8 cellular contexts compared by ENCODE assay signal in genomic region chr13:31044658-31045620, GRCh38.
DNase-seq lines count a peak whose midpoint lies in the region; ATAC-seq and TF ChIP-seq lines count a peak whose summit lies in the region.

No MANE protein-coding gene starts in this region.

- TF ChIP-seq POLR2A in uterus (IDR thresholded peaks at IDR 0.05) = no peak

- H3K36me3 ChIP-seq in left lung (no peaks in the 10 kb centered on the region), uterus (no peaks in the 10 kb centered on the region)

- H3K27ac Mint-ChIP-seq in activated CD4-positive, alpha-beta memory T cell treated with anti-CD3 and anti-CD28 coated beads, Interleukin-2, amount 10 ng/mL, durations not matched to agents 7 days and 5 days = peak overlapping the region; percentile 86

- H3K4me1 ChIP-seq in left lung = peaks cover 15 to 38% of the 10 kb centered on the region in 2 donors
- H3K4me1 ChIP-seq in uterus = no peaks in the 10 kb centered on the region

- H3K9me3 Mint-ChIP-seq in activated CD4-positive, alpha-beta memory T cell treated with anti-CD3 and anti-CD28 coated beads, Interleukin-2, amount 10 ng/mL, durations not matched to agents 7 days and 5 days = no peaks in the 10 kb centered on the region

- H3K9me3 ChIP-seq in left lung = no peaks in the 10 kb centered on the region
- H3K9me3 ChIP-seq in uterus = no peaks in the 10 kb centered on the region

- H3K4me3 ChIP-seq in left lung (no peak overlapping the region), uterus (no peak overlapping the region)

- POLR2A ChIA-PET in activated CD4-positive, alpha-beta memory T cell treated with anti-CD3 and anti-CD28 coated beads, Interleukin-2, amount 10 ng/mL, durations not matched to agents 7 days and 5 days (lab: Charles Lee) = interaction anchor here (0.7 to 2.5 kb wide), 15 partner anchors 12 to 428 kb away, joined by 3 to 15 read pairs (median 4); partner anchors contain the start of genes B3GLCT, HSPH1 and USPL1

- peak overlapping the region; percentile 38 for H3K4me3 Mint-ChIP-seq in activated CD4-positive, alpha-beta memory T cell treated with anti-CD3 and anti-CD28 coated beads, Interleukin-2, amount 10 ng/mL, durations not matched to agents 7 days and 5 days

- peak; percentile 3 for ATAC-seq in left lung

- TF ChIP-seq CTCF in left lung (IDR thresholded peaks at IDR 0.05) = no peak
- TF ChIP-seq CTCF in uterus (IDR thresholded peaks at IDR 0.05) = no peak

- intact Hi-C loops in left lung (cut with DNase I) = no loop called here
- intact Hi-C loops in uterus (cut with DNase I; ENCODE audit: low total_unique reads) = no loop called here
- intact Hi-C loops in head of caudate nucleus (cut with DNase I) = loop anchor here (5.0 kb wide), 1 partner anchor 243 kb away; no protein-coding TSS in a partner anchor

- H3K4me1 Mint-ChIP-seq in activated CD4-positive, alpha-beta memory T cell treated with anti-CD3 and anti-CD28 coated beads, Interleukin-2, amount 10 ng/mL, durations not matched to agents 7 days and 5 days = peaks cover 34% of the 10 kb centered on the region

- DNase-seq in stimulated activated CD4-positive, alpha-beta T cell treated with anti-CD3 and anti-CD28 coated beads, Interleukin-12 subunit alpha, Interleukin-12 subunit beta, amount 100 ng/mL, for 48 hours (ENCODE audit: low read depth in 2 of 3, low spot score in 1 of 3) = peak; percentile 43 to 51 (median 43)
- no peak for DNase-seq in stimulated activated CD4-positive, alpha-beta T cell treated with anti-CD3 and anti-CD28 coated beads, Interleukin-4, amount 100 ng/mL, for 1 hour
- DNase-seq in activated CD4-positive, alpha-beta memory T cell treated with anti-CD3 and anti-CD28 coated beads, Interleukin-2, amount 10 ng/mL, durations not matched to agents 7 days and 5 days = peak; percentile 75
- no peak for DNase-seq in left lung
- no peak for DNase-seq in uterus
- no peak for DNase-seq in SW 1271 (lab: John Stamatoyannopoulos, UW)
- no peak for DNase-seq in head of caudate nucleus
- DNase-seq in substantia nigra (lab: John Stamatoyannopoulos, UW) = no peak

- no peaks in the 10 kb centered on the region for H3K36me3 Mint-ChIP-seq in activated CD4-positive, alpha-beta memory T cell treated with anti-CD3 and anti-CD28 coated beads, Interleukin-2, amount 10 ng/mL, durations not matched to agents 7 days and 5 days (ENCODE audit: low read depth)

- H3K27me3 Mint-ChIP-seq in activated CD4-positive, alpha-beta memory T cell treated with anti-CD3 and anti-CD28 coated beads, Interleukin-2, amount 10 ng/mL, durations not matched to agents 7 days and 5 days = peaks cover 25% of the 10 kb centered on the region

- CTCF ChIA-PET in activated CD4-positive, alpha-beta memory T cell treated with anti-CD3 and anti-CD28 coated beads, Interleukin-2, amount 10 ng/mL, durations not matched to agents 7 days and 5 days (lab: Charles Lee) = interaction anchor here (0.5 to 7.6 kb wide), 45 partner anchors 8 to 930 kb away, joined by 3 to 43 read pairs (median 4); no protein-coding TSS in a partner anchor

- H3K27ac ChIP-seq in left lung (peak overlapping the region; percentile 79 to 84), uterus (peak overlapping the region; percentile 56 to 68), substantia nigra (ENCODE audit: low read depth, low read length, poor library complexity, severe bottlenecking) (no peak overlapping the region)

- peaks cover 0 to 16% of the 10 kb centered on the region in 2 donors for H3K27me3 ChIP-seq in left lung
- no peaks in the 10 kb centered on the region for H3K27me3 ChIP-seq in uterus

Comparison
In these comparisons a context has a peak if more than half of its experiments do, and no peak if none do; other contexts are left out.
1. DNase-seq: peak in stimulated activated CD4-positive, alpha-beta T cell treated with anti-CD3 and anti-CD28 coated beads, Interleukin-12 subunit alpha, Interleukin-12 subunit beta, amount 100 ng/mL, for 48 hours (3 of 3) and activated CD4-positive, alpha-beta memory T cell treated with anti-CD3 and anti-CD28 coated beads, Interleukin-2, amount 10 ng/mL, durations not matched to agents 7 days and 5 days (single experiment); none in stimulated activated CD4-positive, alpha-beta T cell treated with anti-CD3 and anti-CD28 coated beads, Interleukin-4, amount 100 ng/mL, for 1 hour (single experiment), left lung (0 of 2), uterus (0 of 2), SW 1271 (0 of 2), head of caudate nucleus (0 of 42) and substantia nigra (0 of 49).